ENCODE assay signal across 20 cellular contexts in genomic region chr17:71869293-71869692, GRCh38.
"Had no signal": no experiment of that assay in that cellular context is flagged by ENCODE, and none has a peak within 500 bp of the region (broad histone marks: within the 10 kb centered on the region; RNA-seq: fewer than 3 reads in every experiment).

No MANE protein-coding gene starts in this region.

- H3K27me3 ChIP-seq: SJSA1 had no signal

- H3K27me3 Mint-ChIP-seq: activated CD8-positive, alpha-beta memory T cell treated with anti-CD3 and anti-CD28 coated beads, Interleukin-2, amount 10 ng/mL, durations not matched to agents 7 days and 5 days; activated naive CD8-positive, alpha-beta T cell; brain had no signal

- FAIRE-seq: astrocyte had no signal

- H3K4me1 ChIP-seq: SJSA1 had no signal

- H3K4me3 ChIP-seq: MG63, SJSA1 had no signal

- H3K9me3 Mint-ChIP-seq: activated naive CD4-positive, alpha-beta T cell treated with anti-CD3 and anti-CD28 coated beads for 36 hours; activated T-cell treated with anti-CD3 and anti-CD28 coated beads, Interleukin-2, amount 50 U/mL, for 4 hours had no signal

- H3K9me3 ChIP-seq: MG63, SJSA1 had no signal

- H3K4me1 Mint-ChIP-seq: activated CD8-positive, alpha-beta memory T cell treated with anti-CD3 and anti-CD28 coated beads, Interleukin-2, amount 10 ng/mL, durations not matched to agents 7 days and 5 days had no signal

- H3K27ac Mint-ChIP-seq: activated CD8-positive, alpha-beta memory T cell treated with anti-CD3 and anti-CD28 coated beads, Interleukin-2, amount 10 ng/mL, durations not matched to agents 7 days and 5 days; activated naive CD4-positive, alpha-beta T cell treated with anti-CD3 and anti-CD28 coated beads for 36 hours; activated naive CD8-positive, alpha-beta T cell; T-helper 2 cell treated with Interferon-gamma antibody and Interleukin-4, amounts not matched to agents 5 μg/mL and 100 μg/mL, for 36 hours had no signal

- H3K27ac ChIP-seq: SJSA1 had no signal

- DNase-seq: activated CD4-positive, alpha-beta T cell treated with anti-CD3 and anti-CD28 coated beads for 48 hours; activated CD4-positive, alpha-beta T cell treated with anti-CD3 and anti-CD28 coated beads, Interleukin-2, amount 50 U/mL, for 48 hours; activated CD8-positive, alpha-beta memory T cell treated with anti-CD3 and anti-CD28 coated beads, Interleukin-2, amount 10 ng/mL, durations not matched to agents 7 days and 5 days; activated gamma-delta T cell; activated naive CD4-positive, alpha-beta T cell treated with anti-CD3 and anti-CD28 coated beads for 36 hours; activated T-cell treated with anti-CD3 and anti-CD28 coated beads, Interleukin-2, amount 50 U/mL, for 4 hours; amygdala; MG63; MV-4-11; NCI-H1092 treated with DMSO at 0.1 percent for 48 hours; NCI-H1930; NCI-H2171; NCI-H82; SHP77; SW 1271 had no signal

- H3K36me3 ChIP-seq: MG63, SJSA1 had no signal

- H3K4me3 Mint-ChIP-seq: activated CD8-positive, alpha-beta memory T cell treated with anti-CD3 and anti-CD28 coated beads, Interleukin-2, amount 10 ng/mL, durations not matched to agents 7 days and 5 days; activated naive CD4-positive, alpha-beta T cell treated with anti-CD3 and anti-CD28 coated beads for 36 hours; activated naive CD8-positive, alpha-beta T cell; activated T-cell treated with anti-CD3 and anti-CD28 coated beads, Interleukin-2, amount 50 U/mL, for 4 hours; T-helper 2 cell treated with Interferon-gamma antibody and Interleukin-4, amounts not matched to agents 5 μg/mL and 100 μg/mL, for 36 hours had no signal

- H3K36me3 Mint-ChIP-seq: activated CD8-positive, alpha-beta memory T cell treated with anti-CD3 and anti-CD28 coated beads, Interleukin-2, amount 10 ng/mL, durations not matched to agents 7 days and 5 days; activated naive CD8-positive, alpha-beta T cell; brain had no signal
